8 cellular contexts compared by ENCODE assay signal in the genomic region with DNA sequence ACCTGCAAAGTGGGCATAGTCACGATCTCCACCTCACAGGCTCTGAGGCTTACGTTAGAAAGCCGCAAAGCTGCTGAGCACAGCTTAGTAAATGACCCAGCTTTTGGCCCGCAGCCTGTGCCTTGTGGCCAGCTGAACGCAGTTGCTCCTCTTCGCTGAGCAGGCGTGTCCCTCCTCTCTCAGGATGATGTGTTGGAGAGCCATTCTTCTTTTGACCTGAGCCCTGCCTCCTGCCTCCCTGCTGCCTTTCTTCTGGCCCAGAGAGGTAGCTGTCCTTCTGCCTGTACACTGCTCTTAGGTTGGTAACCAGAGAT. TPM values are rescaled to one million over a fixed set of nuclear protein-coding genes. Genes with fewer than 3 reads are reported as not detected.
DNase-seq lines count a peak whose midpoint lies in the region; ATAC-seq and TF ChIP-seq lines count a peak whose summit lies in the region.

No MANE protein-coding gene starts in this region.

- no peaks in the 10 kb centered on the region for H3K9me2 ChIP-seq in SK-N-SH

- DNase-seq in BJ (ENCODE audit: low read depth) (peak; percentile 59), SK-N-SH (no peak), glomerular visceral epithelial cell (ENCODE audit: extremely low spot score) (peak; percentile 94), trophoblast cell (no peak), GM13976 (ENCODE audit: low spot score) (no peak), DMS114 treated with DMSO at 0.1 percent for 48 hours (lab: John Stamatoyannopoulos, UW; ENCODE audit: unreplicated experiment) (no peak)
- no peak for DNase-seq in activated naive CD8-positive, alpha-beta T cell treated with anti-CD3 and anti-CD28 coated beads, Interleukin-2, amount 50 U/mL, for 24 hours
- no peak for DNase-seq in stimulated activated CD4-positive, alpha-beta T cell treated with anti-CD3 and anti-CD28 coated beads, Interleukin-2, amount 100 ng/mL, for 48 hours

- H4K8ac ChIP-seq in trophoblast cell (ENCODE audit: low read depth, low read length), result no peak overlapping the region

- no peaks in the 10 kb centered on the region for H3K79me1 ChIP-seq in trophoblast cell (ENCODE audit: low read length)

- no peak overlapping the region for H3K9ac ChIP-seq in SK-N-SH
- H3K9ac ChIP-seq in trophoblast cell (ENCODE audit: low read length), result no peak overlapping the region

- no peak overlapping the region for H2BK12ac ChIP-seq in trophoblast cell (ENCODE audit: low read length)

- no peak overlapping the region for H4K12ac ChIP-seq in trophoblast cell (ENCODE audit: low read depth, low read length)

- H3K36me3 Mint-ChIP-seq in activated naive CD8-positive, alpha-beta T cell treated with anti-CD3 and anti-CD28 coated beads, Interleukin-2, amount 50 U/mL, for 24 hours (ENCODE audit: low read depth), result no peaks in the 10 kb centered on the region

- CTCF ChIA-PET in BJ (lab: Yijun Ruan, JAX) (interaction anchor here (0.8 to 1.5 kb wide), 6 partner anchors 9 to 36 kb away, joined by 3 to 6 read pairs (median 3); no protein-coding TSS in a partner anchor), SK-N-SH (lab: Yijun Ruan, JAX) (interaction anchor here (0.7 to 0.9 kb wide), 3 partner anchors 19 to 291 kb away, joined by 3 read pairs; no protein-coding TSS in a partner anchor)

- 95% methylated on average over 3 of the region's 7 CpGs for WGBS in SK-N-SH (ENCODE audit: low lambda C conversion rate)
- WGBS in trophoblast cell (ENCODE audit: extremely low coverage, insufficient coverage, insufficient read length), result no CpG with 5 or more reads among the region's 7 CpGs

- in situ Hi-C loops in GM13976 (cut with MboI; ENCODE audit: low sequenced_read_pairs, unreplicated experiment), result no loop called here

- H3K23ac ChIP-seq in trophoblast cell (ENCODE audit: low read length), result no peak overlapping the region

- H3K27ac Mint-ChIP-seq in activated naive CD8-positive, alpha-beta T cell treated with anti-CD3 and anti-CD28 coated beads, Interleukin-2, amount 50 U/mL, for 24 hours, result no peak overlapping the region

- H3K4me3 ChIP-seq in BJ (ENCODE audit: low read depth, low read length), result no peak overlapping the region
- no peak overlapping the region for H3K4me3 ChIP-seq in SK-N-SH (ENCODE audit: low read depth in 2 of 2, low read length in 1 of 2)
- H3K4me3 ChIP-seq in trophoblast cell (ENCODE audit: low read depth, low read length), result no peak overlapping the region

- no peak overlapping the region for H2BK120ac ChIP-seq in trophoblast cell (ENCODE audit: insufficient read depth, low read length, poor library complexity)

- H3K36me3 ChIP-seq in BJ (ENCODE audit: control insufficient read depth, insufficient read depth, low read length), result peaks cover 23% of the 10 kb centered on the region
- H3K36me3 ChIP-seq in SK-N-SH (replicated peaks in 1 of 2; ENCODE audit: control insufficient read depth in 1 of 2, insufficient read depth in 2 of 2, low read length in 1 of 2), result peaks cover 22 to 23% of the 10 kb centered on the region in 2 experiments
- H3K36me3 ChIP-seq in trophoblast cell (ENCODE audit: control insufficient read depth in 1 of 2, insufficient read depth in 2 of 2, low read length in 2 of 2), result peaks cover 56% of the 10 kb centered on the region in 2 experiments

- peak overlapping the region; percentile 22 for H3K4ac ChIP-seq in trophoblast cell (ENCODE audit: low read depth, low read length)

- TF ChIP-seq CTCF in BJ (IDR thresholded peaks at IDR 0.05; ENCODE audit: insufficient read depth, low read depth, low read length) (no peak), SK-N-SH (IDR thresholded peaks at IDR 0.05) (no peak), GM13976 (IDR thresholded peaks at IDR 0.05; ENCODE audit: borderline replicate concordance, control extremely low read depth, extremely low read depth, insufficient read depth, missing control alignments) (no peak)

- no peak overlapping the region for H3K14ac ChIP-seq in trophoblast cell (ENCODE audit: low read length)

- H3K27me3 ChIP-seq in BJ (ENCODE audit: control insufficient read depth, insufficient read depth, low read length) (no peaks in the 10 kb centered on the region), SK-N-SH (ENCODE audit: insufficient read depth) (no peaks in the 10 kb centered on the region), trophoblast cell (ENCODE audit: insufficient read depth, low read length) (no peaks in the 10 kb centered on the region)

- H3K18ac ChIP-seq in trophoblast cell (ENCODE audit: low read length), result no peak overlapping the region

- peaks cover 100% of the 10 kb centered on the region for H3K79me2 ChIP-seq in SK-N-SH (ENCODE audit: insufficient read depth)
- H3K79me2 ChIP-seq in trophoblast cell (ENCODE audit: control insufficient read depth, insufficient read depth, low read length, poor library complexity), result peaks cover 10% of the 10 kb centered on the region

- H4K20me1 ChIP-seq in SK-N-SH (ENCODE audit: insufficient read depth), result peaks cover 91% of the 10 kb centered on the region

- H3F3A ChIP-seq in SK-N-SH (replicated peaks; ENCODE audit: insufficient read depth), result no peaks in the 10 kb centered on the region

- no peak overlapping the region for H4K91ac ChIP-seq in trophoblast cell (ENCODE audit: low read depth, low read length)

- H3K27me3 Mint-ChIP-seq in activated naive CD8-positive, alpha-beta T cell treated with anti-CD3 and anti-CD28 coated beads, Interleukin-2, amount 50 U/mL, for 24 hours, result no peaks in the 10 kb centered on the region

- H3K9me3 Mint-ChIP-seq in activated naive CD8-positive, alpha-beta T cell treated with anti-CD3 and anti-CD28 coated beads, Interleukin-2, amount 50 U/mL, for 24 hours, result no peaks in the 10 kb centered on the region

- H3K4me1 Mint-ChIP-seq in activated naive CD8-positive, alpha-beta T cell treated with anti-CD3 and anti-CD28 coated beads, Interleukin-2, amount 50 U/mL, for 24 hours, result peaks cover 27% of the 10 kb centered on the region

- no peak for ATAC-seq in activated naive CD8-positive, alpha-beta T cell treated with anti-CD3 and anti-CD28 coated beads, Interleukin-2, amount 50 U/mL, for 24 hours

- H3K4me1 ChIP-seq in SK-N-SH (ENCODE audit: control insufficient read depth in 1 of 2, insufficient read depth in 2 of 2, low read depth in 1 of 2, low read length in 1 of 2) (peaks cover 13 to 26% of the 10 kb centered on the region in 2 experiments; a peak in 3 of 4 replicates), trophoblast cell (ENCODE audit: control insufficient read depth in 1 of 2, insufficient read depth in 2 of 2, low read length in 2 of 2) (peaks cover 50 to 57% of the 10 kb centered on the region in 2 experiments)

- no peak overlapping the region for H2BK5ac ChIP-seq in trophoblast cell (ENCODE audit: low read depth, low read length, poor library complexity)

- no peak overlapping the region for H2AFZ ChIP-seq in SK-N-SH (ENCODE audit: low read depth)
- H2AFZ ChIP-seq in trophoblast cell (ENCODE audit: insufficient read depth, low read length, poor library complexity), result no peak overlapping the region

- no peak overlapping the region for H3K4me3 Mint-ChIP-seq in activated naive CD8-positive, alpha-beta T cell treated with anti-CD3 and anti-CD28 coated beads, Interleukin-2, amount 50 U/mL, for 24 hours

- TF ChIP-seq RAD21 in SK-N-SH (IDR thresholded peaks at IDR 0.05; ENCODE audit: low read length), result no peak

- H3K27ac ChIP-seq in SK-N-SH (ENCODE audit: low read depth in 2 of 2, low read length in 1 of 2), result peak overlapping the region in 1 of 2 experiments; percentile 26; a peak in 2 of 4 replicates
- H3K27ac ChIP-seq in trophoblast cell (ENCODE audit: low read depth, low read length), result no peak overlapping the region

- POLR2A ChIA-PET in BJ (lab: Charles Lee) (interaction anchor here (0.7 kb wide), 1 partner anchor 12 kb away, joined by 3 read pairs; no protein-coding TSS in a partner anchor), SK-N-SH (lab: Yijun Ruan, JAX) (no interaction called here)

- H3K9me3 ChIP-seq in SK-N-SH (no peaks in the 10 kb centered on the region), trophoblast cell (ENCODE audit: insufficient read depth, low read depth, low read length) (peaks cover under 1% of the 10 kb centered on the region)

- H2AK5ac ChIP-seq in trophoblast cell (ENCODE audit: low read length), result no peak overlapping the region

- H3K4me2 ChIP-seq in SK-N-SH (0 out of 2 replicates have a peak overlapping the region, but pooled peaks have one; percentile 10), trophoblast cell (ENCODE audit: low read length) (no peak overlapping the region)

- no peak for TF ChIP-seq EP300 in SK-N-SH (IDR thresholded peaks at IDR 0.05; ENCODE audit: borderline replicate concordance in 1 of 2, low read depth in 1 of 2, low read length in 1 of 2)

TF ChIP-seq in SK-N-SH, 30 proteins besides CTCF, POLR2A, EP300 and RAD21 (continues in another document):
- TF ChIP-seq GATA2 (CRISPR knock-in tag; IDR thresholded peaks at IDR 0.05) (no peak), FOSL2 (IDR thresholded peaks at IDR 0.05; ENCODE audit: borderline replicate concordance, low read depth) (no peak), RXRA (IDR thresholded peaks at IDR 0.05; ENCODE audit: borderline replicate concordance, low read depth) (no peak), NFIC (IDR thresholded peaks at IDR 0.05; ENCODE audit: borderline replicate concordance) (no peak), SMC3 (IDR thresholded peaks at IDR 0.05; ENCODE audit: low read depth, low read length) (no peak), TCF12 (IDR thresholded peaks at IDR 0.05) (no peak), FOXM1 (IDR thresholded peaks at IDR 0.05; ENCODE audit: low read depth) (no peak), RCOR1 (IDR thresholded peaks at IDR 0.05; ENCODE audit: low read length) (no peak), POLR2AphosphoS5 (IDR thresholded peaks at IDR 0.05; ENCODE audit: low read depth, low read length) (no peak), FOXJ3 (CRISPR knock-in tag; IDR thresholded peaks at IDR 0.05) (no peak), JUND (IDR thresholded peaks at IDR 0.05) (no peak)
- TF ChIP-seq, protein P1, sequence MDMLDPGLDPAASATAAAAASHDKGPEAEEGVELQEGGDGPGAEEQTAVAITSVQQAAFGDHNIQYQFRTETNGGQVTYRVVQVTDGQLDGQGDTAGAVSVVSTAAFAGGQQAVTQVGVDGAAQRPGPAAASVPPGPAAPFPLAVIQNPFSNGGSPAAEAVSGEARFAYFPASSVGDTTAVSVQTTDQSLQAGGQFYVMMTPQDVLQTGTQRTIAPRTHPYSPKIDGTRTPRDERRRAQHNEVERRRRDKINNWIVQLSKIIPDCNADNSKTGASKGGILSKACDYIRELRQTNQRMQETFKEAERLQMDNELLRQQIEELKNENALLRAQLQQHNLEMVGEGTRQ (IDR thresholded peaks at IDR 0.05; ENCODE audit: borderline replicate concordance, low read depth, low read length), result no peak

RNA-seq across cellular contexts. Expression of a gene that starts 47.6 kb away (rescaled TPM):
- polyA plus RNA-seq in BJ (2011; rRNA removed), result 445 and 673 TPM in 2 replicates
- 572 and 608 TPM in 2 replicates for polyA minus RNA-seq in BJ (2011; rRNA and poly(A)+ RNA removed)
- polyA plus RNA-seq in SK-N-SH (2012; rRNA removed), result not detected in 2 replicates
- not detected in 2 replicates for polyA plus RNA-seq in SK-N-SH (2012; cell fraction: cytosol; rRNA removed)
- not detected in 2 replicates for polyA plus RNA-seq in SK-N-SH (2012; cell fraction: nucleus; rRNA removed)
- 728 and 737 TPM in 2 replicates for polyA plus RNA-seq in trophoblast cell (2013)

Comparison
In these comparisons a context has a peak if more than half of its experiments do, and no peak if none do; other contexts are left out.
1. DNase-seq: peak in BJ (single experiment) and glomerular visceral epithelial cell (single experiment); none in SK-N-SH (single experiment), trophoblast cell (0 of 2), GM13976 (single experiment), DMS114 treated with DMSO at 0.1 percent for 48 hours (single experiment), activated naive CD8-positive, alpha-beta T cell treated with anti-CD3 and anti-CD28 coated beads, Interleukin-2, amount 50 U/mL, for 24 hours (single experiment) and stimulated activated CD4-positive, alpha-beta T cell treated with anti-CD3 and anti-CD28 coated beads, Interleukin-2, amount 100 ng/mL, for 48 hours (0 of 2).
2. RNA of a gene that starts 47.6 kb away (polyA plus RNA-seq): 445 to 673 TPM in BJ; not detected in SK-N-SH; every median in the first group is over 100 times any median in the second.